8 cellular contexts compared by ENCODE assay signal in genomic region chr9:99103909-99104458, GRCh38. TPM values are rescaled to one million over a fixed set of nuclear protein-coding genes. Genes with fewer than 3 reads are reported as not detected.
DNase-seq lines count a peak whose midpoint lies in the region; ATAC-seq and TF ChIP-seq lines count a peak whose summit lies in the region.

No MANE protein-coding gene starts in this region.

- no peaks in the 10 kb centered on the region for H3K27me3 Mint-ChIP-seq in activated T-helper 2 cell treated with anti-CD3 and anti-CD28 coated beads, Interferon-gamma antibody, Interleukin-2, Interleukin-4, amounts not matched to agents 10 μg/mL and 5 μg/mL and 100 μg/mL, durations not matched to agents 14 hours and 24 hours and 36 hours (ENCODE audit: low read depth)

- H3K9me3 Mint-ChIP-seq in activated T-helper 2 cell treated with anti-CD3 and anti-CD28 coated beads, Interferon-gamma antibody, Interleukin-2, Interleukin-4, amounts not matched to agents 10 μg/mL and 5 μg/mL and 100 μg/mL, durations not matched to agents 14 hours and 24 hours and 36 hours: peaks cover 10% of the 10 kb centered on the region

- peaks cover 0 to 5% (median 0%) of the 10 kb centered on the region in 12 donors for H3K9me3 ChIP-seq in heart left ventricle
- H3K9me3 ChIP-seq in psoas muscle: no peaks in the 10 kb centered on the region

- TF ChIP-seq POLR2A in heart left ventricle (IDR thresholded peaks at IDR 0.05): no peak

- DNase-seq in HCEC 1CT (peak; percentile 54), heart left ventricle (peak in 3 of 5 donors; percentile 32 to 39 (median 38)), psoas muscle (peak in 1 of 2 donors; percentile 60), 8988T (no peak), epidermal melanocyte (ENCODE audit: insufficient read length, low spot score) (no peak), retina (no peak)
- no peak for DNase-seq in activated T-helper 2 cell treated with anti-CD3 and anti-CD28 coated beads, Interferon-gamma antibody, Interleukin-2, Interleukin-4, amounts not matched to agents 10 μg/mL and 5 μg/mL and 100 μg/mL, durations not matched to agents 14 hours and 24 hours and 36 hours (ENCODE audit: low spot score)

- H3K4me3 ChIP-seq in heart left ventricle (peak overlapping the region; percentile 35 to 95 (median 82)), psoas muscle (peak overlapping the region; percentile 86)

- ATAC-seq in heart left ventricle (peak in 1 of 4 donors; percentile 27), psoas muscle (peak in 1 of 4 donors; percentile 2), HG03439 (IDR thresholded peaks at IDR 0.05; ENCODE audit: unreplicated experiment) (no peak)

- H3K4me1 ChIP-seq in heart left ventricle: peaks cover 0 to 48% (median 39%) of the 10 kb centered on the region in 12 donors
- peaks cover 30% of the 10 kb centered on the region for H3K4me1 ChIP-seq in psoas muscle

- H3K27me3 ChIP-seq in heart left ventricle (no peaks in the 10 kb centered on the region), psoas muscle (ENCODE audit: insufficient read depth in 3 of 3, low read length in 2 of 3) (no peaks in the 10 kb centered on the region)

- peak overlapping the region; percentile 90 for H3K4me3 Mint-ChIP-seq in activated T-helper 2 cell treated with anti-CD3 and anti-CD28 coated beads, Interferon-gamma antibody, Interleukin-2, Interleukin-4, amounts not matched to agents 10 μg/mL and 5 μg/mL and 100 μg/mL, durations not matched to agents 14 hours and 24 hours and 36 hours (ENCODE audit: low read depth)

- peaks cover 52% of the 10 kb centered on the region for H3K4me1 Mint-ChIP-seq in activated T-helper 2 cell treated with anti-CD3 and anti-CD28 coated beads, Interferon-gamma antibody, Interleukin-2, Interleukin-4, amounts not matched to agents 10 μg/mL and 5 μg/mL and 100 μg/mL, durations not matched to agents 14 hours and 24 hours and 36 hours (ENCODE audit: low read depth)

- peaks cover 22% of the 10 kb centered on the region for H3K36me3 Mint-ChIP-seq in activated T-helper 2 cell treated with anti-CD3 and anti-CD28 coated beads, Interferon-gamma antibody, Interleukin-2, Interleukin-4, amounts not matched to agents 10 μg/mL and 5 μg/mL and 100 μg/mL, durations not matched to agents 14 hours and 24 hours and 36 hours (ENCODE audit: low read depth)

- TF ChIP-seq CTCF in heart left ventricle (IDR thresholded peaks at IDR 0.05) (no peak), psoas muscle (IDR thresholded peaks at IDR 0.05) (no peak)

- WGBS in heart left ventricle, 4 donors: 22 to 28% (median 24%) methylated on average over 13 to 14 of the region's 14 CpGs
- 12 to 17% (median 12%) methylated on average over 14 of the region's 14 CpGs for WGBS in psoas muscle, 3 donors

- H3K36me3 ChIP-seq in heart left ventricle (no peaks in the 10 kb centered on the region), psoas muscle (ENCODE audit: insufficient read depth in 1 of 2, low read depth in 1 of 2) (no peaks in the 10 kb centered on the region)

- H3K27ac Mint-ChIP-seq in activated T-helper 2 cell treated with anti-CD3 and anti-CD28 coated beads, Interferon-gamma antibody, Interleukin-2, Interleukin-4, amounts not matched to agents 10 μg/mL and 5 μg/mL and 100 μg/mL, durations not matched to agents 14 hours and 24 hours and 36 hours: peak overlapping the region; percentile 88

- peak overlapping the region; percentile 73 to 91 (median 90) for H3K27ac ChIP-seq in heart left ventricle
- peak overlapping the region; percentile 86 for H3K27ac ChIP-seq in psoas muscle

- intact Hi-C loops in activated T-helper 2 cell treated with anti-CD3 and anti-CD28 coated beads, Interferon-gamma antibody, Interleukin-2, Interleukin-4, amounts not matched to agents 10 μg/mL and 5 μg/mL and 100 μg/mL, durations not matched to agents 14 hours and 24 hours and 36 hours (cut with micrococcal nuclease): loop anchor here (2.0 kb wide), 1 partner anchor 47 kb away; no protein-coding TSS in a partner anchor
- intact Hi-C loops in heart left ventricle (cut with DNase I): loop anchor here in 1 of 10 donors (10.0 kb wide), 1 partner anchor 99 kb away; no protein-coding TSS in a partner anchor
- intact Hi-C loops in psoas muscle (cut with DNase I): no loop called here

RNA-seq across cellular contexts. Expression of gene TGFBR1, which starts 0.9 kb away (rescaled TPM):
- 30.6 and 30.8 TPM in 2 replicates for total RNA-seq in activated T-helper 2 cell treated with anti-CD3 and anti-CD28 coated beads, Interferon-gamma antibody, Interleukin-2, Interleukin-4, amounts not matched to agents 10 μg/mL and 5 μg/mL and 100 μg/mL, durations not matched to agents 14 hours and 24 hours and 36 hours
- total RNA-seq in heart left ventricle: 10 to 100 TPM in 8 of 9 donors, 1 to 10 TPM in 1; 8.5 to 41.0 (median 14.7) TPM
- 1 to 10 TPM; 3.8 to 7.6 TPM for polyA plus RNA-seq in heart left ventricle
- total RNA-seq in psoas muscle: 10 to 100 TPM; 18.3 to 25.7 (median 20.6) TPM
- polyA plus RNA-seq in psoas muscle: 1 to 10 TPM; 5.3 to 7.8 (median 5.4) TPM

Comparison
In these comparisons a context has a peak if more than half of its experiments do, and no peak if none do; other contexts are left out.
1. DNase-seq: peak in HCEC 1CT (single experiment) and heart left ventricle (3 of 5); none in activated T-helper 2 cell treated with anti-CD3 and anti-CD28 coated beads, Interferon-gamma antibody, Interleukin-2, Interleukin-4, amounts not matched to agents 10 μg/mL and 5 μg/mL and 100 μg/mL, durations not matched to agents 14 hours and 24 hours and 36 hours (single experiment), 8988T (single experiment), epidermal melanocyte (single experiment) and retina (single experiment).